Comparison of ENCODE assay signal across 10 cellular contexts in the genomic region with DNA sequence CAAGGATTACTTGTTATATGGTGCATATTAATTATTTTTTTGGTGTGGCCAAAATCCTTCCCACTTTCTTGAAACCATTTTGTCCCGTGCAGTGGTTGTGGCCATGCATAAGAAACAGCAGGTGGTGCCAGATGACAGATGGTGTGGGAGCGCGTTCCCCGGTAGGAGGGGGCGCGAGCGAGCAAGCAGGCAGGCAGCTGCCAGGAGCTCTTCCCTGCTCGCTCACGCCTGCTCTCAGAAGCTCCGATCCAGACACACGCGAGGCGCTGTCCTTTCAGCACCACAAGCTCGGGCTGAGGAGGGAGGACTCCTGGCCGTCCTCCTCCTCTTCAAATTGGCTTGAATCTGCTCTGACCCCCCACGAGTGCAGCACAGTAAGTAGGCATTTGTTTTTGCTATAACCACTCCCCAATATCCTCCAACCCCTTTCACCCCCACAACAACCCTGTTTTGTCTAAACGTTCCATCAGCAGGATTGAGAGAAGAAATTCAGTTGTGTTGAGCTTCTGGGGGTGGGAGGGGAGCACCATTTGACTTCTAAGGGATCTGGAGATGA. TPM values are rescaled to one million over a fixed set of nuclear protein-coding genes. Genes with fewer than 3 reads are reported as not detected.
DNase-seq lines count a peak whose midpoint lies in the region; ATAC-seq and TF ChIP-seq lines count a peak whose summit lies in the region.
"Had no signal": no experiment of that assay in that cellular context is flagged by ENCODE, and none has a peak within 500 bp of the region (broad histone marks: within the 10 kb centered on the region; RNA-seq: fewer than 3 reads in every experiment).

A gene (plus strand): TSS at position 237 of the 556 bp plus-strand sequence. CDS start 1,050 bp downstream, outside the sequence.

- no peaks in the 10 kb centered on the region for H3K27me3 Mint-ChIP-seq in activated naive CD8-positive, alpha-beta T cell treated with anti-CD3 and anti-CD28 coated beads, Interleukin-2, amount 10 ng/mL, durations not matched to agents 7 days and 5 days

- TF ChIP-seq CTCF in GM20000 (IDR thresholded peaks at IDR 0.05; ENCODE audit: extremely low read depth, missing control alignments) = peak; percentile 51

- H3K9me3 Mint-ChIP-seq in activated naive CD8-positive, alpha-beta T cell treated with anti-CD3 and anti-CD28 coated beads, Interleukin-2, amount 10 ng/mL, durations not matched to agents 7 days and 5 days = no peaks in the 10 kb centered on the region

- H3K36me3 Mint-ChIP-seq in activated naive CD8-positive, alpha-beta T cell treated with anti-CD3 and anti-CD28 coated beads, Interleukin-2, amount 10 ng/mL, durations not matched to agents 7 days and 5 days = no peaks in the 10 kb centered on the region

- intact Hi-C loops in Right ventricle myocardium inferior (cut with DNase I) = loop anchor here (1.0 kb wide), 1 partner anchor 272 kb away; no protein-coding TSS in a partner anchor
- intact Hi-C loops in posterior vena cava (cut with DNase I) = loop anchor here in 1 of 2 donors (2.0 kb wide), 1 partner anchor 265 kb away; no protein-coding TSS in a partner anchor

- no peak within 1 kb of the TSS for H3K27ac Mint-ChIP-seq in activated naive CD8-positive, alpha-beta T cell treated with anti-CD3 and anti-CD28 coated beads, Interleukin-2, amount 10 ng/mL, durations not matched to agents 7 days and 5 days

- H3K4me3 Mint-ChIP-seq in activated naive CD8-positive, alpha-beta T cell treated with anti-CD3 and anti-CD28 coated beads, Interleukin-2, amount 10 ng/mL, durations not matched to agents 7 days and 5 days = no peak within 1 kb of the TSS

- DNase-seq in DMS153 (lab: John Stamatoyannopoulos, UW) (peak; percentile 70), GM20000 (ENCODE audit: low spot score) (peak; percentile 63), NCI-H526 (lab: John Stamatoyannopoulos, UW) (peak; percentile 70 to 89), Right ventricle myocardium inferior (ENCODE audit: missing footprints) (peak; percentile 91), posterior vena cava (ENCODE audit: low spot score) (peak; percentile 91)
- peak; percentile 52 for DNase-seq in activated naive CD8-positive, alpha-beta T cell treated with anti-CD3 and anti-CD28 coated beads, Interleukin-2, amount 10 ng/mL, durations not matched to agents 7 days and 5 days

- no peaks in the 10 kb centered on the region for H3K4me1 Mint-ChIP-seq in activated naive CD8-positive, alpha-beta T cell treated with anti-CD3 and anti-CD28 coated beads, Interleukin-2, amount 10 ng/mL, durations not matched to agents 7 days and 5 days

- POLR2A ChIA-PET in activated naive CD8-positive, alpha-beta T cell treated with anti-CD3 and anti-CD28 coated beads, Interleukin-2, amount 10 ng/mL, durations not matched to agents 7 days and 5 days (lab: Charles Lee) = no interaction called here

- ATAC-seq in HG03565 (IDR thresholded peaks at IDR 0.05; ENCODE audit: unreplicated experiment) (peak; percentile 90), Right ventricle myocardium inferior (peak; percentile 96)
- peak; percentile 63 for ATAC-seq in activated naive CD8-positive, alpha-beta T cell treated with anti-CD3 and anti-CD28 coated beads, Interleukin-2, amount 10 ng/mL, durations not matched to agents 7 days and 5 days (ENCODE audit: low read depth)
- ATAC-seq in activated CD4-positive, CD25-positive, alpha-beta regulatory T cell treated with anti-CD3 and anti-CD28 coated beads, Interleukin-2, amount 50 U/mL, for 24 hours = no peak

RNA-seq across cellular contexts. Expression of the gene that starts here (rescaled TPM):
- total RNA-seq in activated naive CD8-positive, alpha-beta T cell treated with anti-CD3 and anti-CD28 coated beads, Interleukin-2, amount 10 ng/mL, durations not matched to agents 7 days and 5 days = not detected
- total RNA-seq in Right ventricle myocardium inferior = 0.30 TPM
- under 1 TPM in 1 of 2 donors, not detected in 1; 0.29 TPM for total RNA-seq in posterior vena cava
- total RNA-seq: activated CD8-positive, alpha-beta memory T cell treated with anti-CD3 and anti-CD28 coated beads for 36 hours; subcutaneous adipose tissue had no signal

Comparison
In these comparisons a context has a peak if more than half of its experiments do, and no peak if none do; other contexts are left out.
1. Peak in DNase-seq and ATAC-seq in activated naive CD8-positive, alpha-beta T cell treated with anti-CD3 and anti-CD28 coated beads, Interleukin-2, amount 10 ng/mL, durations not matched to agents 7 days and 5 days; RNA of the gene not detected or under 1 TPM.
2. Peak in DNase-seq and ATAC-seq in Right ventricle myocardium inferior; RNA of the gene not detected or under 1 TPM.
3. Peak in DNase-seq in posterior vena cava; RNA of the gene not detected or under 1 TPM.